ENCODE assay signal across 8 cellular contexts in genomic region chr17:8188408-8188839, GRCh38. TPM values are rescaled to one million over a fixed set of nuclear protein-coding genes. Genes with fewer than 3 reads are reported as not detected.
DNase-seq lines count a peak whose midpoint lies in the region; ATAC-seq and TF ChIP-seq lines count a peak whose summit lies in the region.

No MANE protein-coding gene starts in this region.

- H3K36me3 ChIP-seq in GM06990 (ENCODE audit: control insufficient read depth, insufficient read depth, low read length), result no peaks in the 10 kb centered on the region
- H3K36me3 ChIP-seq in PC-3 (ENCODE audit: low read depth, low read length), result no peaks in the 10 kb centered on the region
- no peaks in the 10 kb centered on the region for H3K36me3 ChIP-seq in esophagus muscularis mucosa

- peaks cover 11% of the 10 kb centered on the region for H3K4me1 Mint-ChIP-seq in stimulated activated memory B cell treated with anti-CD40 and anti-IgM and Interleukin-4, amounts not matched to agents 10 μg/mL and 1 μg/mL and 100 μg/mL, for 72 hours

- no peaks in the 10 kb centered on the region for H3K27me3 ChIP-seq in GM06990 (replicated peaks; ENCODE audit: control insufficient read depth, insufficient read depth, low read length)
- no peaks in the 10 kb centered on the region for H3K27me3 ChIP-seq in PC-3 (ENCODE audit: low read length)
- H3K27me3 ChIP-seq in esophagus muscularis mucosa, result no peaks in the 10 kb centered on the region

- no peaks in the 10 kb centered on the region for H3K27me3 Mint-ChIP-seq in stimulated activated memory B cell treated with anti-CD40 and anti-IgM and Interleukin-4, amounts not matched to agents 10 μg/mL and 1 μg/mL and 100 μg/mL, for 72 hours

- no peaks in the 10 kb centered on the region for H3K36me3 Mint-ChIP-seq in stimulated activated memory B cell treated with anti-CD40 and anti-IgM and Interleukin-4, amounts not matched to agents 10 μg/mL and 1 μg/mL and 100 μg/mL, for 72 hours

- no peaks in the 10 kb centered on the region for H4K20me1 ChIP-seq in PC-3 (ENCODE audit: low read length)

- peak overlapping the region; percentile 77; the same call in 1 of the 2 replicates for H2AFZ ChIP-seq in PC-3 (ENCODE audit: low read length)

- peaks cover 16% of the 10 kb centered on the region for H3K79me2 ChIP-seq in PC-3 (ENCODE audit: low read length)

- no peak for ATAC-seq in PC-3
- no peak for ATAC-seq in stimulated activated memory B cell treated with anti-CD40 and anti-IgM and Interleukin-4, amounts not matched to agents 10 μg/mL and 1 μg/mL and 100 μg/mL, for 72 hours

- peaks cover 19% of the 10 kb centered on the region for H3K4me1 ChIP-seq in PC-3 (ENCODE audit: insufficient read depth, low read length)
- peaks cover 44 to 70% (median 58%) of the 10 kb centered on the region in 4 donors for H3K4me1 ChIP-seq in esophagus muscularis mucosa

- H3K27ac ChIP-seq in PC-3 (ENCODE audit: low read length) (peak overlapping the region; percentile 58), esophagus muscularis mucosa (replicated peaks in 1 of 4) (peak overlapping the region; percentile 93 to 99 (median 96))

- no peaks in the 10 kb centered on the region for H3K9me3 ChIP-seq in PC-3 (ENCODE audit: low read length)
- H3K9me3 ChIP-seq in esophagus muscularis mucosa, result no peaks in the 10 kb centered on the region

- H3K4me3 ChIP-seq in GM06990 (replicated peaks; ENCODE audit: low read depth, low read length), result peak overlapping the region; percentile 85
- peak overlapping the region; percentile 84 for H3K4me3 ChIP-seq in PC-3 (ENCODE audit: low read length)
- H3K4me3 ChIP-seq in esophagus muscularis mucosa, result peak overlapping the region; percentile 70 to 90 (median 87)
- peak overlapping the region; percentile 73 for H3K4me3 ChIP-seq in retinal pigment epithelial cell (ENCODE audit: low read length)

- no peak for TF ChIP-seq EP300 in esophagus muscularis mucosa (IDR thresholded peaks at IDR 0.05)

- H3K27ac Mint-ChIP-seq in stimulated activated memory B cell treated with anti-CD40 and anti-IgM and Interleukin-4, amounts not matched to agents 10 μg/mL and 1 μg/mL and 100 μg/mL, for 72 hours, result no peak overlapping the region

- DNase-seq in GM06990 (ENCODE audit: extremely low read depth, insufficient read length) (no peak), PC-3 (no peak), esophagus muscularis mucosa (ENCODE audit: extremely low spot score) (no peak), retinal pigment epithelial cell (ENCODE audit: low read depth) (no peak), NCI-H128 (lab: John Stamatoyannopoulos, UW; ENCODE audit: unreplicated experiment) (no peak), NCI-H446 (lab: John Stamatoyannopoulos, UW) (no peak), NOMO-1 treated with dmso at 0.1 percent for 144 hours (lab: John Stamatoyannopoulos, UW; ENCODE audit: unreplicated experiment) (no peak)

- no peaks in the 10 kb centered on the region for H3K9me3 Mint-ChIP-seq in stimulated activated memory B cell treated with anti-CD40 and anti-IgM and Interleukin-4, amounts not matched to agents 10 μg/mL and 1 μg/mL and 100 μg/mL, for 72 hours

- CTCF ChIA-PET in PC-3 (lab: Charles Lee), result interaction anchor here (0.7 kb wide), 1 partner anchor 12 kb away, joined by 4 read pairs; no protein-coding TSS in a partner anchor

- 30% methylated on average over 2 of the region's 9 CpGs for WGBS in esophagus muscularis mucosa

- peak overlapping the region; percentile 89 for H3K4me2 ChIP-seq in PC-3 (ENCODE audit: low read length)

- H3K4me3 Mint-ChIP-seq in stimulated activated memory B cell treated with anti-CD40 and anti-IgM and Interleukin-4, amounts not matched to agents 10 μg/mL and 1 μg/mL and 100 μg/mL, for 72 hours, result no peak overlapping the region

- intact Hi-C loops in PC-3 (cut with micrococcal nuclease) (no loop called here), esophagus muscularis mucosa (cut with DNase I) (no loop called here)

- H3K9ac ChIP-seq in PC-3 (ENCODE audit: low read length), result peak overlapping the region; percentile 68

- no peak for TF ChIP-seq POLR2A in esophagus muscularis mucosa (IDR thresholded peaks at IDR 0.05; ENCODE audit: low read depth)

- no peaks in the 10 kb centered on the region for H3F3A ChIP-seq in PC-3 (ENCODE audit: low read length, unreplicated experiment)

- no TSS peak for BruUV-seq in PC-3 (replicated peaks; lab: Mats Ljungman, UMichigan)

- POLR2A ChIA-PET in PC-3 (lab: Charles Lee; ENCODE audit: unreplicated experiment), result no interaction called here

- TF ChIP-seq CTCF in GM06990 (IDR thresholded peaks at IDR 0.05; ENCODE audit: insufficient read depth, low read length, poor library complexity, severe bottlenecking) (no peak), PC-3 (conservative IDR thresholded peaks at IDR 0.05; ENCODE audit: low read depth, low read length) (no peak), esophagus muscularis mucosa (IDR thresholded peaks at IDR 0.05) (no peak), retinal pigment epithelial cell (conservative IDR thresholded peaks at IDR 0.05; ENCODE audit: low read depth, low read length) (no peak)

- no peaks in the 10 kb centered on the region for H3K9me2 ChIP-seq in PC-3 (replicated peaks; ENCODE audit: low read length)

RNA-seq across cellular contexts. Expression of gene BORCS6, which starts 1.6 kb away (rescaled TPM):
- total RNA-seq in PC-3 (2014; rRNA removed) (5.9 and 7.3 TPM in 2 replicates), esophagus muscularis mucosa (10 to 100 TPM in 3 of 4 donors, 1 to 10 TPM in 1; 8.6 to 22.4 (median 13.9) TPM)

RNA-seq across cellular contexts. Expression of gene TMEM107, which starts 12.2 kb away (rescaled TPM):
- total RNA-seq in PC-3 (2014; rRNA removed) (19.0 and 26.6 TPM in 2 replicates), esophagus muscularis mucosa (10 to 100 TPM; 10.4 to 17.8 (median 13.6) TPM)

RNA-seq across cellular contexts. Expression of gene AURKB, which starts 22.0 kb away (rescaled TPM):
- 72.3 and 82.9 TPM in 2 replicates for total RNA-seq in PC-3 (2014; rRNA removed)
- 1 to 10 TPM in 1 of 4 donors, not detected in 3; 1.5 TPM for total RNA-seq in esophagus muscularis mucosa

RNA-seq across cellular contexts. Expression of gene VAMP2, which starts 25.7 kb away (rescaled TPM):
- total RNA-seq in PC-3 (2014; rRNA removed), result 5.0 and 18.0 TPM in 2 replicates
- total RNA-seq in esophagus muscularis mucosa, result 10 to 100 TPM; 23.7 to 36.4 (median 33.0) TPM

RNA-seq across cellular contexts. Expression of gene PER1, which starts 36.2 kb away (rescaled TPM):
- 25.0 and 47.2 TPM in 2 replicates for total RNA-seq in PC-3 (2014; rRNA removed)
- 100 to 1,000 TPM; 127 to 263 (median 168) TPM for total RNA-seq in esophagus muscularis mucosa

Comparison
In these comparisons a context has a peak if more than half of its experiments do, and no peak if none do; other contexts are left out.
1. RNA of gene AURKB, which starts 22.0 kb away (total RNA-seq): 72.3 to 82.9 TPM in PC-3; 1.5 TPM in esophagus muscularis mucosa; every median in the first group is over 10 times any median in the second.
2. Peak in every context shown above with its lines, with median percentiles within 50 percentile points of each other: H3K4me3 ChIP-seq.